Comparison of ENCODE assay signal across 2 cellular contexts in the genomic region with DNA sequence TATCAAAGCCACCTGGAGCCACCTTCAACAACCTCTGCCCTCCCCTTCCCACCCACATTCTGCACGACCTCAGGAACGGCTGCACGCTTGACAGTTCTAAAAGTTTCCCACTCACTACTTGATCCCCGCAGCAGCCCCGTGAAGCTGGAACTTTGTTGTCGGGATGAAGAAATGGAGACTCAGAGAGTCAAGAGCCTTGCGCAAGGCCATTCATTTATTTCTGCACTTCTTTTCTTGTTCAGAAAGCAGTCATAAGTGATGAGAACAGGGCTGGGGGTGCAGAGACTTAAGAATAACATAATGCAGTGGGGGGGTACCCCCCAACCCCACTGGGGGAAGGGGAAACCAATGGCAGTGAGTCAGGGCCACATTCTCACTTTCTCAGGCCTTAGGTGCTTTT.
TF ChIP-seq lines count a peak whose summit lies in the region.

No MANE protein-coding gene starts in this region.

TF ChIP-seq in GM23338, 12 proteins besides CTCF, POLR2A, EP300 and RAD21:
- TF ChIP-seq NANOG (IDR thresholded peaks at IDR 0.05; ENCODE audit: borderline replicate concordance) = no peak
- TF ChIP-seq, protein P1, sequence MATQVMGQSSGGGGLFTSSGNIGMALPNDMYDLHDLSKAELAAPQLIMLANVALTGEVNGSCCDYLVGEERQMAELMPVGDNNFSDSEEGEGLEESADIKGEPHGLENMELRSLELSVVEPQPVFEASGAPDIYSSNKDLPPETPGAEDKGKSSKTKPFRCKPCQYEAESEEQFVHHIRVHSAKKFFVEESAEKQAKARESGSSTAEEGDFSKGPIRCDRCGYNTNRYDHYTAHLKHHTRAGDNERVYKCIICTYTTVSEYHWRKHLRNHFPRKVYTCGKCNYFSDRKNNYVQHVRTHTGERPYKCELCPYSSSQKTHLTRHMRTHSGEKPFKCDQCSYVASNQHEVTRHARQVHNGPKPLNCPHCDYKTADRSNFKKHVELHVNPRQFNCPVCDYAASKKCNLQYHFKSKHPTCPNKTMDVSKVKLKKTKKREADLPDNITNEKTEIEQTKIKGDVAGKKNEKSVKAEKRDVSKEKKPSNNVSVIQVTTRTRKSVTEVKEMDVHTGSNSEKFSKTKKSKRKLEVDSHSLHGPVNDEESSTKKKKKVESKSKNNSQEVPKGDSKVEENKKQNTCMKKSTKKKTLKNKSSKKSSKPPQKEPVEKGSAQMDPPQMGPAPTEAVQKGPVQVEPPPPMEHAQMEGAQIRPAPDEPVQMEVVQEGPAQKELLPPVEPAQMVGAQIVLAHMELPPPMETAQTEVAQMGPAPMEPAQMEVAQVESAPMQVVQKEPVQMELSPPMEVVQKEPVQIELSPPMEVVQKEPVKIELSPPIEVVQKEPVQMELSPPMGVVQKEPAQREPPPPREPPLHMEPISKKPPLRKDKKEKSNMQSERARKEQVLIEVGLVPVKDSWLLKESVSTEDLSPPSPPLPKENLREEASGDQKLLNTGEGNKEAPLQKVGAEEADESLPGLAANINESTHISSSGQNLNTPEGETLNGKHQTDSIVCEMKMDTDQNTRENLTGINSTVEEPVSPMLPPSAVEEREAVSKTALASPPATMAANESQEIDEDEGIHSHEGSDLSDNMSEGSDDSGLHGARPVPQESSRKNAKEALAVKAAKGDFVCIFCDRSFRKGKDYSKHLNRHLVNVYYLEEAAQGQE (IDR thresholded peaks at IDR 0.05; ENCODE audit: unreplicated experiment) = no peak
- TF ChIP-seq EZH2phosphoT487 (IDR thresholded peaks at IDR 0.05; ENCODE audit: unreplicated experiment) = no peak
- no peak for TF ChIP-seq ZNF114 (CRISPR knock-in tag; IDR thresholded peaks at IDR 0.05)
- TF ChIP-seq, protein P2, sequence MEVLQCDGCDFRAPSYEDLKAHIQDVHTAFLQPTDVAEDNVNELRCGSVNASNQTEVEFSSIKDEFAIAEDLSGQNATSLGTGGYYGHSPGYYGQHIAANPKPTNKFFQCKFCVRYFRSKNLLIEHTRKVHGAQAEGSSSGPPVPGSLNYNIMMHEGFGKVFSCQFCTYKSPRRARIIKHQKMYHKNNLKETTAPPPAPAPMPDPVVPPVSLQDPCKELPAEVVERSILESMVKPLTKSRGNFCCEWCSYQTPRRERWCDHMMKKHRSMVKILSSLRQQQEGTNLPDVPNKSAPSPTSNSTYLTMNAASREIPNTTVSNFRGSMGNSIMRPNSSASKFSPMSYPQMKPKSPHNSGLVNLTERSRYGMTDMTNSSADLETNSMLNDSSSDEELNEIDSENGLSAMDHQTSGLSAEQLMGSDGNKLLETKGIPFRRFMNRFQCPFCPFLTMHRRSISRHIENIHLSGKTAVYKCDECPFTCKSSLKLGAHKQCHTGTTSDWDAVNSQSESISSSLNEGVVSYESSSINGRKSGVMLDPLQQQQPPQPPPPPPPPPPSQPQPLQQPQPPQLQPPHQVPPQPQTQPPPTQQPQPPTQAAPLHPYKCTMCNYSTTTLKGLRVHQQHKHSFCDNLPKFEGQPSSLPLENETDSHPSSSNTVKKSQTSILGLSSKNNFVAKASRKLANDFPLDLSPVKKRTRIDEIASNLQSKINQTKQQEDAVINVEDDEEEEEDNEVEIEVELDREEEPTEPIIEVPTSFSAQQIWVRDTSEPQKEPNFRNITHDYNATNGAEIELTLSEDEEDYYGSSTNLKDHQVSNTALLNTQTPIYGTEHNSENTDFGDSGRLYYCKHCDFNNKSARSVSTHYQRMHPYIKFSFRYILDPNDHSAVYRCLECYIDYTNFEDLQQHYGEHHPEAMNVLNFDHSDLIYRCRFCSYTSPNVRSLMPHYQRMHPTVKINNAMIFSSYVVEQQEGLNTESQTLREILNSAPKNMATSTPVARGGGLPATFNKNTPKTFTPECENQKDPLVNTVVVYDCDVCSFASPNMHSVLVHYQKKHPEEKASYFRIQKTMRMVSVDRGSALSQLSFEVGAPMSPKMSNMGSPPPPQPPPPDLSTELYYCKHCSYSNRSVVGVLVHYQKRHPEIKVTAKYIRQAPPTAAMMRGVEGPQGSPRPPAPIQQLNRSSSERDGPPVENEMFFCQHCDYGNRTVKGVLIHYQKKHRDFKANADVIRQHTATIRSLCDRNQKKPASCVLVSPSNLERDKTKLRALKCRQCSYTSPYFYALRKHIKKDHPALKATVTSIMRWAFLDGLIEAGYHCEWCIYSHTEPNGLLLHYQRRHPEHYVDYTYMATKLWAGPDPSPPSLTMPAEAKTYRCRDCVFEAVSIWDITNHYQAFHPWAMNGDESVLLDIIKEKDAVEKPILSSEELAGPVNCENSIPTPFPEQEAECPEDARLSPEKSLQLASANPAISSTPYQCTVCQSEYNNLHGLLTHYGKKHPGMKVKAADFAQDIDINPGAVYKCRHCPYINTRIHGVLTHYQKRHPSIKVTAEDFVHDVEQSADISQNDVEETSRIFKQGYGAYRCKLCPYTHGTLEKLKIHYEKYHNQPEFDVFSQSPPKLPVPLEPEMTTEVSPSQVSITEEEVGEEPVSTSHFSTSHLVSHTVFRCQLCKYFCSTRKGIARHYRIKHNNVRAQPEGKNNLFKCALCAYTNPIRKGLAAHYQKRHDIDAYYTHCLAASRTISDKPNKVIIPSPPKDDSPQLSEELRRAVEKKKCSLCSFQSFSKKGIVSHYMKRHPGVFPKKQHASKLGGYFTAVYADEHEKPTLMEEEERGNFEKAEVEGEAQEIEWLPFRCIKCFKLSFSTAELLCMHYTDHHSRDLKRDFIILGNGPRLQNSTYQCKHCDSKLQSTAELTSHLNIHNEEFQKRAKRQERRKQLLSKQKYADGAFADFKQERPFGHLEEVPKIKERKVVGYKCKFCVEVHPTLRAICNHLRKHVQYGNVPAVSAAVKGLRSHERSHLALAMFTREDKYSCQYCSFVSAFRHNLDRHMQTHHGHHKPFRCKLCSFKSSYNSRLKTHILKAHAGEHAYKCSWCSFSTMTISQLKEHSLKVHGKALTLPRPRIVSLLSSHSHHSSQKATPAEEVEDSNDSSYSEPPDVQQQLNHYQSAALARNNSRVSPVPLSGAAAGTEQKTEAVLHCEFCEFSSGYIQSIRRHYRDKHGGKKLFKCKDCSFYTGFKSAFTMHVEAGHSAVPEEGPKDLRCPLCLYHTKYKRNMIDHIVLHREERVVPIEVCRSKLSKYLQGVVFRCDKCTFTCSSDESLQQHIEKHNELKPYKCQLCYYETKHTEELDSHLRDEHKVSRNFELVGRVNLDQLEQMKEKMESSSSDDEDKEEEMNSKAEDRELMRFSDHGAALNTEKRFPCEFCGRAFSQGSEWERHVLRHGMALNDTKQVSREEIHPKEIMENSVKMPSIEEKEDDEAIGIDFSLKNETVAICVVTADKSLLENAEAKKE (CRISPR knock-in tag; IDR thresholded peaks at IDR 0.05) = no peak
- TF ChIP-seq JUNB (IDR thresholded peaks at IDR 0.05; ENCODE audit: unreplicated experiment) = no peak

TF ChIP-seq in K562, 482 proteins besides CTCF, POLR2A, EP300 and RAD21:
- no peak for TF ChIP-seq NCOA2 (IDR thresholded peaks at IDR 0.05; ENCODE audit: partially characterized antibody in 2 of 2)
- peak; percentile 55 for TF ChIP-seq CEBPB (tag; IDR thresholded peaks at IDR 0.05)
